7 cellular contexts compared by ENCODE assay signal in genomic region chr9:89497978-89498844, GRCh38. TPM values are rescaled to one million over a fixed set of nuclear protein-coding genes. Genes with fewer than 3 reads are reported as not detected.
A peak's percentile ranks its signal among the peaks of the same experiment; 100 is the strongest.
DNase-seq lines count a peak whose midpoint lies in the region; ATAC-seq and TF ChIP-seq lines count a peak whose summit lies in the region.

Gene SEMA4D, minus strand, starts transcription at chr9:89498113. Its CDS starts 92,657 bp downstream, at chr9:89405456.

- peak; percentile 77 for DNase-seq in GM12865 (ENCODE audit: low read depth)
- peak; percentile 61 for DNase-seq in NCI-H460 (ENCODE audit: extremely low read depth, low read depth)
- peak; percentile 73 for DNase-seq in activated CD4-positive, alpha-beta memory T cell treated with anti-CD3 and anti-CD28 coated beads, Interleukin-2, amount 10 ng/mL, durations not matched to agents 7 days and 5 days
- peak; percentile 79 for DNase-seq in mucosa of gallbladder (ENCODE audit: low spot score)
- DNase-seq in substantia nigra (lab: John Stamatoyannopoulos, UW): peak in 41 of 49 donors; percentile 18 to 83 (median 66)

- peak within 1 kb of the TSS; percentile 95 for H3K4me3 Mint-ChIP-seq in activated CD4-positive, alpha-beta memory T cell treated with anti-CD3 and anti-CD28 coated beads, Interleukin-2, amount 10 ng/mL, durations not matched to agents 7 days and 5 days

- POLR2A ChIA-PET in activated CD4-positive, alpha-beta memory T cell treated with anti-CD3 and anti-CD28 coated beads, Interleukin-2, amount 10 ng/mL, durations not matched to agents 7 days and 5 days (lab: Charles Lee): interaction anchor here (0.6 to 2.1 kb wide), 18 partner anchors 8 to 600 kb away, joined by 3 to 20 read pairs (median 4); partner anchors contain the start of gene CKS2

- no peak for TF ChIP-seq CTCF in GM12865 (IDR thresholded peaks at IDR 0.05; ENCODE audit: insufficient read depth, low read depth, low read length, missing control alignments)

- no peaks in the 10 kb centered on the region for H3K27me3 Mint-ChIP-seq in activated CD4-positive, alpha-beta memory T cell treated with anti-CD3 and anti-CD28 coated beads, Interleukin-2, amount 10 ng/mL, durations not matched to agents 7 days and 5 days

- H3K27ac Mint-ChIP-seq in activated CD4-positive, alpha-beta memory T cell treated with anti-CD3 and anti-CD28 coated beads, Interleukin-2, amount 10 ng/mL, durations not matched to agents 7 days and 5 days: peak within 1 kb of the TSS; percentile 96

- H3K4me1 Mint-ChIP-seq in activated CD4-positive, alpha-beta memory T cell treated with anti-CD3 and anti-CD28 coated beads, Interleukin-2, amount 10 ng/mL, durations not matched to agents 7 days and 5 days: peaks cover 83% of the 10 kb centered on the region

- H3K36me3 Mint-ChIP-seq in activated CD4-positive, alpha-beta memory T cell treated with anti-CD3 and anti-CD28 coated beads, Interleukin-2, amount 10 ng/mL, durations not matched to agents 7 days and 5 days (ENCODE audit: low read depth): peaks cover 37% of the 10 kb centered on the region

- CTCF ChIA-PET in activated CD4-positive, alpha-beta memory T cell treated with anti-CD3 and anti-CD28 coated beads, Interleukin-2, amount 10 ng/mL, durations not matched to agents 7 days and 5 days (lab: Charles Lee): interaction anchor here (1.4 to 1.9 kb wide), 3 partner anchors 25 to 69 kb away, joined by 4 to 15 read pairs (median 5); no protein-coding TSS in a partner anchor

- H3K9me3 Mint-ChIP-seq in activated CD4-positive, alpha-beta memory T cell treated with anti-CD3 and anti-CD28 coated beads, Interleukin-2, amount 10 ng/mL, durations not matched to agents 7 days and 5 days: no peaks in the 10 kb centered on the region

- H3K4me3 ChIP-seq in GM12865 (ENCODE audit: low read depth, low read length): peak within 1 kb of the TSS; percentile 96

- peak; percentile 41 for ATAC-seq in HG02840 (IDR thresholded peaks at IDR 0.05; ENCODE audit: low FRiP score, unreplicated experiment)
- peak; percentile 65 for ATAC-seq in esophagus mucosa

- H3K27ac ChIP-seq in substantia nigra (ENCODE audit: low read depth, low read length, poor library complexity, severe bottlenecking): peak within 1 kb of the TSS; percentile 91

RNA-seq across cellular contexts. Expression of gene SEMA4D, which starts in this region (rescaled TPM):
- 2.3 and 3.1 TPM in 2 replicates for total RNA-seq in NCI-H460 (2014; rRNA removed; shearing (Covaris generic))
- polyA plus RNA-seq in NCI-H460 (2014; cell fraction: nucleus; rRNA removed): 6.8 and 8.0 TPM in 2 replicates
- total RNA-seq in activated CD4-positive, alpha-beta memory T cell treated with anti-CD3 and anti-CD28 coated beads, Interleukin-2, amount 10 ng/mL, durations not matched to agents 7 days and 5 days: 100 to 1,000 TPM; 339 to 350 TPM
- total RNA-seq in esophagus mucosa (30.4 TPM), mucosa of gallbladder (66.2 TPM)

Comparison
In these comparisons a context has a peak if more than half of its experiments do, and no peak if none do; other contexts are left out.
1. Peak in every context shown above with its lines: DNase-seq, ATAC-seq, H3K4me3 ChIP-seq and H3K27ac ChIP-seq.